Comparison of ENCODE assay signal across 11 cellular contexts in genomic region chr5:96065577-96066385, GRCh38.
DNase-seq lines count a peak whose midpoint lies in the region; ATAC-seq, FAIRE-seq and TF ChIP-seq lines count a peak whose summit lies in the region.
"Had no signal": no experiment of that assay in that cellular context is flagged by ENCODE, and none has a peak within 500 bp of the region (broad histone marks: within the 10 kb centered on the region; RNA-seq: fewer than 3 reads in every experiment).

No MANE protein-coding gene starts in this region.

- no peak overlapping the region for H3K4me3 Mint-ChIP-seq in chondrocyte (ENCODE audit: unreplicated experiment)
- H3K4me3 Mint-ChIP-seq: T-helper 17 cell had no signal

- peak overlapping the region; percentile 72 for H3K27ac Mint-ChIP-seq in chondrocyte (ENCODE audit: unreplicated experiment)
- H3K27ac Mint-ChIP-seq: T-helper 17 cell had no signal

- DNase-seq in activated CD4-positive, alpha-beta T cell treated with anti-CD3 and anti-CD28 coated beads for 48 hours: peak; percentile 37
- DNase-seq in activated CD4-positive, alpha-beta T cell treated with anti-CD3 and anti-CD28 coated beads for 4 hours: no peak
- DNase-seq in NCI-H345 treated with DMSO at 0.1 percent for 48 hours (lab: John Stamatoyannopoulos, UW; ENCODE audit: unreplicated experiment) (peak; percentile 1), chondrocyte (ENCODE audit: low spot score) (no peak), pancreas (no peak), DMS79 (lab: John Stamatoyannopoulos, UW) (no peak), Kasumi-1 (lab: John Stamatoyannopoulos, UW) (no peak)
- no peak for DNase-seq in NK-92 treated with Interleukin-12 subunit alpha and Interleukin-12 subunit beta, amount 100 ng/mL, for 24 hours (lab: John Stamatoyannopoulos, UW)
- DNase-seq: heart left ventricle, sigmoid colon, T-helper 17 cell had no signal

- H3K27ac ChIP-seq in pancreas: no peak overlapping the region
- H3K27ac ChIP-seq: heart left ventricle, sigmoid colon had no signal

- H3K27me3 Mint-ChIP-seq in chondrocyte (ENCODE audit: low read depth): no peaks in the 10 kb centered on the region
- H3K27me3 Mint-ChIP-seq: T-helper 17 cell had no signal

- no peaks in the 10 kb centered on the region for H3K36me3 Mint-ChIP-seq in chondrocyte (ENCODE audit: low read depth)

- H3K9me3 Mint-ChIP-seq in chondrocyte (ENCODE audit: low read depth): no peaks in the 10 kb centered on the region

- H3K36me3 ChIP-seq in pancreas: no peaks in the 10 kb centered on the region
- H3K36me3 ChIP-seq: heart left ventricle, sigmoid colon had no signal

- TF ChIP-seq CTCF in chondrocyte (IDR thresholded peaks at IDR 0.05) (no peak), pancreas (IDR thresholded peaks at IDR 0.05) (no peak)

- peaks cover 32% of the 10 kb centered on the region for H3K4me1 Mint-ChIP-seq in chondrocyte (ENCODE audit: low read depth)

- no peak overlapping the region for H3K4me3 ChIP-seq in pancreas
- H3K4me3 ChIP-seq: heart left ventricle, sigmoid colon had no signal

- ATAC-seq in pancreas: peak in 3 of 4 donors; percentile 22 to 44 (median 43)
- ATAC-seq: heart left ventricle, T-helper 17 cell had no signal

- no peaks in the 10 kb centered on the region for H3K9me3 ChIP-seq in pancreas
- H3K9me3 ChIP-seq: heart left ventricle had no signal

- H3K4me1 ChIP-seq in pancreas: peaks cover 0 to 8% (median 5%) of the 10 kb centered on the region in 3 donors

- no peak for FAIRE-seq in pancreas (lab: Jason Lieb, UNC)

- no peaks in the 10 kb centered on the region for H3K27me3 ChIP-seq in pancreas
- H3K27me3 ChIP-seq: heart left ventricle, sigmoid colon had no signal

- intact Hi-C loops in pancreas (cut with DNase I): no loop called here

Comparison
In these comparisons a context has a peak if more than half of its experiments do, and no peak if none do; other contexts are left out.
1. DNase-seq: peak in activated CD4-positive, alpha-beta T cell treated with anti-CD3 and anti-CD28 coated beads for 48 hours (single experiment) and NCI-H345 treated with DMSO at 0.1 percent for 48 hours (single experiment); none in activated CD4-positive, alpha-beta T cell treated with anti-CD3 and anti-CD28 coated beads for 4 hours (0 of 2), chondrocyte (single experiment), pancreas (0 of 6), NK-92 treated with Interleukin-12 subunit alpha and Interleukin-12 subunit beta, amount 100 ng/mL, for 24 hours (single experiment), DMS79 (single experiment) and Kasumi-1 (0 of 2).